ENCODE assay signal across 8 cellular contexts in the genomic region with DNA sequence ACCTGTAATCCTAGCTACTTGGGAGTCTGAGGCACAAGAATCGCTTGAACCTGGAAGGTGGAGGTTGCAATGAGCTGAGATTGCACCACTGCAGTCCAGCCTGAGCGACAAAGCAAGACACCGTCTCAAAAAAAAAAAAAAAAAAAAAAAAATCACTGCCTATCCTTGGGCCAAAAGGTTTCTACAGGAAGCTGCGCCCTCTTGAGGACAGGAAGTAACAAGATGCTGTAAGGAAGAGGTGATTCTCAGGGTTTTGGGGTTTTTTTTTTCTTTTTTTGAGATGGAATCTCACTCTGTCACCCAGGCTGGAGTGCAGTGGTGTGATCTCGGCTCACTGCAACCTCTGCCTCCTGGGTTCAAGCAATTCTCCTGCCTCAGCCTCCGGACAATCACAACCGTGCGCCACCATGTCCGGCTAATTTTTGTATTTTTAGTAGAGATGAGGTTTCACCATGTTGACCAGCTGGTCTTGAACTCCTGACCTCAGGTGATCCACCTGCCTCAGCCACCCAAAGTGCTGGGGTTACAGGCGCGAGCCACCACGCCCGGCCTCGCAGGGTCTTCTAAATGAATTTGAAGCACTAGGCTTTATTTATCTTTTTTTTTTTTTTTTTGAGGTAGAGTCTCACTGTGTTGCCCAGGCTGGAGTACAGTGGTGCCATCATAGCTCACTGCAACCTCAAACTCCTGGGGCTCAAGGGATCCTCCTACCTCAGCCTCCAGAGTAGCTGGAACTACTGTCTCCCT. TPM values are rescaled to one million over a fixed set of nuclear protein-coding genes. Genes with fewer than 3 reads are reported as not detected.
DNase-seq lines count a peak whose midpoint lies in the region; ATAC-seq and TF ChIP-seq lines count a peak whose summit lies in the region.
"Not testable (repeated sequence)": the region's sequence is repeated elsewhere in the genome, so short reads cannot be mapped to it uniquely, and the experiment has no call there.

No MANE protein-coding gene starts in this region.

- intact Hi-C loops in activated T-helper 1 cell treated with anti-CD3 and anti-CD28 coated beads, Interleukin-12 subunit alpha, Interleukin-12 subunit beta, Interleukin-2, Interleukin-4 antibody, amounts not matched to agents 30 ng/mL and 10 ng/mL and 1 ng/mL, durations not matched to agents 14 hours and 24 hours and 36 hours (cut with micrococcal nuclease) = loop anchor here (1.0 to 5.0 kb wide), 3 partner anchors 86 to 221 kb away; a partner anchor contains a TSS
- intact Hi-C loops in dorsolateral prefrontal cortex (cut with DNase I) = loop anchor here in 1 of 2 donors (5.0 kb wide), 1 partner anchor 49 kb away; a partner anchor contains a TSS

- CTCF ChIA-PET in AG04450 (lab: Charles Lee) = interaction anchor here (0.5 to 2.3 kb wide), 23 partner anchors 8 to 570 kb away, joined by 3 to 23 read pairs (median 4); a partner anchor contains a TSS

- peaks cover 43% of the 10 kb centered on the region for H3K36me3 Mint-ChIP-seq in activated T-helper 1 cell treated with anti-CD3 and anti-CD28 coated beads, Interleukin-12 subunit alpha, Interleukin-12 subunit beta, Interleukin-2, Interleukin-4 antibody, amounts not matched to agents 30 ng/mL and 10 ng/mL and 1 ng/mL, durations not matched to agents 14 hours and 24 hours and 36 hours (ENCODE audit: low read depth)

- not testable (repeated sequence) for DNase-seq in AG04450 (ENCODE audit: low read depth, low spot score); RWPE2 (ENCODE audit: low spot score); dorsolateral prefrontal cortex; retinal pigment epithelial cell (ENCODE audit: low read depth)
- peak; percentile 61 for DNase-seq in GM04504 (ENCODE audit: low read depth)
- DNase-seq in LoVo (ENCODE audit: low spot score) = peak; percentile 43
- DNase-seq in activated T-helper 1 cell treated with anti-CD3 and anti-CD28 coated beads, Interleukin-12 subunit alpha, Interleukin-12 subunit beta, Interleukin-2, Interleukin-4 antibody, amounts not matched to agents 30 ng/mL and 10 ng/mL and 1 ng/mL, durations not matched to agents 14 hours and 24 hours and 36 hours (ENCODE audit: low spot score) = peak; percentile 54
- peak; percentile 57 for DNase-seq in iPS-NIHi7 (ENCODE audit: extremely low spot score)

- H3K4me3 ChIP-seq in AG04450 (ENCODE audit: low read depth, low read length); RWPE2 (ENCODE audit: severe bottlenecking); dorsolateral prefrontal cortex; retinal pigment epithelial cell (ENCODE audit: low read length): not testable (repeated sequence)

- not testable (repeated sequence) for H3K9me3 Mint-ChIP-seq in activated T-helper 1 cell treated with anti-CD3 and anti-CD28 coated beads, Interleukin-12 subunit alpha, Interleukin-12 subunit beta, Interleukin-2, Interleukin-4 antibody, amounts not matched to agents 30 ng/mL and 10 ng/mL and 1 ng/mL, durations not matched to agents 14 hours and 24 hours and 36 hours

- H3K4me1 Mint-ChIP-seq in activated T-helper 1 cell treated with anti-CD3 and anti-CD28 coated beads, Interleukin-12 subunit alpha, Interleukin-12 subunit beta, Interleukin-2, Interleukin-4 antibody, amounts not matched to agents 30 ng/mL and 10 ng/mL and 1 ng/mL, durations not matched to agents 14 hours and 24 hours and 36 hours (ENCODE audit: low read depth) = peaks cover 30% of the 10 kb centered on the region

- TF ChIP-seq CTCF in AG04450 (IDR thresholded peaks at IDR 0.05; ENCODE audit: low read depth, low read length) (peak; percentile 63), RWPE2 (IDR thresholded peaks at IDR 0.05; ENCODE audit: poor library complexity, severe bottlenecking) (peak; percentile 75), dorsolateral prefrontal cortex (IDR thresholded peaks at IDR 0.05 in 54 of 56, conservative IDR thresholded peaks at IDR 0.05 in 2 of 56; ENCODE audit: low read depth in 1 of 56, partially characterized antibody in 56 of 56) (peak in 53 of 56 donors; percentile 20 to 65 (median 46)), retinal pigment epithelial cell (conservative IDR thresholded peaks at IDR 0.05; ENCODE audit: low read depth, low read length) (peak; percentile 64)

- ATAC-seq in RWPE2 (ENCODE audit: low read depth) = peak; percentile 24; the same call in 1 of the 3 replicates

- not testable (repeated sequence) for H3K27me3 ChIP-seq in AG04450 (ENCODE audit: control insufficient read depth, insufficient read depth, low read length); RWPE2 (ENCODE audit: insufficient read depth, poor library complexity, severe bottlenecking); dorsolateral prefrontal cortex

- not testable (repeated sequence) for H3K4me1 ChIP-seq in RWPE2 (ENCODE audit: insufficient read depth, poor library complexity, severe bottlenecking)

- H3K27me3 Mint-ChIP-seq in activated T-helper 1 cell treated with anti-CD3 and anti-CD28 coated beads, Interleukin-12 subunit alpha, Interleukin-12 subunit beta, Interleukin-2, Interleukin-4 antibody, amounts not matched to agents 30 ng/mL and 10 ng/mL and 1 ng/mL, durations not matched to agents 14 hours and 24 hours and 36 hours (ENCODE audit: insufficient read depth) = not testable (repeated sequence)

- H3K27ac ChIP-seq in AG04450 (ENCODE audit: low read depth, low read length) = peak overlapping the region; percentile 11
- H3K27ac ChIP-seq in RWPE2 (ENCODE audit: poor library complexity, severe bottlenecking) = not testable (repeated sequence)
- peak overlapping the region in 17 of 59 donors; percentile 2 to 61 (median 18) for H3K27ac ChIP-seq in dorsolateral prefrontal cortex

- not testable (repeated sequence) for H3K4me3 Mint-ChIP-seq in activated T-helper 1 cell treated with anti-CD3 and anti-CD28 coated beads, Interleukin-12 subunit alpha, Interleukin-12 subunit beta, Interleukin-2, Interleukin-4 antibody, amounts not matched to agents 30 ng/mL and 10 ng/mL and 1 ng/mL, durations not matched to agents 14 hours and 24 hours and 36 hours

- POLR2A ChIA-PET in AG04450 (lab: Yijun Ruan, JAX) = interaction anchor here (0.6 to 1.3 kb wide), 8 partner anchors 10 to 65 kb away, joined by 3 to 7 read pairs (median 4); a partner anchor contains a TSS

- H3K27ac Mint-ChIP-seq in activated T-helper 1 cell treated with anti-CD3 and anti-CD28 coated beads, Interleukin-12 subunit alpha, Interleukin-12 subunit beta, Interleukin-2, Interleukin-4 antibody, amounts not matched to agents 30 ng/mL and 10 ng/mL and 1 ng/mL, durations not matched to agents 14 hours and 24 hours and 36 hours = not testable (repeated sequence)

- H3K36me3 ChIP-seq in RWPE2 (ENCODE audit: low read depth) = peaks cover 69% of the 10 kb centered on the region

- H3K9me3 ChIP-seq in AG04450 (ENCODE audit: control insufficient read depth, insufficient read depth, low read length); RWPE2 (ENCODE audit: severe bottlenecking): not testable (repeated sequence)

RNA-seq across cellular contexts. Expression of a gene that starts 2.3 kb away (rescaled TPM):
- polyA plus RNA-seq in AG04450 (2011; rRNA removed) = 23.8 and 24.2 TPM in 2 replicates
- 17.8 and 18.2 TPM in 2 replicates for polyA minus RNA-seq in AG04450 (2011; rRNA and poly(A)+ RNA removed)
- total RNA-seq in activated T-helper 1 cell treated with anti-CD3 and anti-CD28 coated beads, Interleukin-12 subunit alpha, Interleukin-12 subunit beta, Interleukin-2, Interleukin-4 antibody, amounts not matched to agents 30 ng/mL and 10 ng/mL and 1 ng/mL, durations not matched to agents 14 hours and 24 hours and 36 hours = 19.5 and 19.9 TPM in 2 replicates
- total RNA-seq in dorsolateral prefrontal cortex = 10 to 100 TPM; 29.9 to 71.0 (median 45.2) TPM

RNA-seq across cellular contexts. Expression of a gene that starts 9.9 kb away (rescaled TPM):
- 35.7 and 41.3 TPM in 2 replicates for polyA plus RNA-seq in AG04450 (2011; rRNA removed)
- polyA minus RNA-seq in AG04450 (2011; rRNA and poly(A)+ RNA removed) = 31.7 and 43.9 TPM in 2 replicates
- total RNA-seq in activated T-helper 1 cell treated with anti-CD3 and anti-CD28 coated beads, Interleukin-12 subunit alpha, Interleukin-12 subunit beta, Interleukin-2, Interleukin-4 antibody, amounts not matched to agents 30 ng/mL and 10 ng/mL and 1 ng/mL, durations not matched to agents 14 hours and 24 hours and 36 hours = 194 and 196 TPM in 2 replicates
- 10 to 100 TPM; 17.8 to 57.6 (median 26.6) TPM for total RNA-seq in dorsolateral prefrontal cortex

RNA-seq across cellular contexts. Expression of a gene that starts 23.9 kb away (rescaled TPM):
- polyA plus RNA-seq in AG04450 (2011; rRNA removed) = 9,160 and 11,356 TPM in 2 replicates
- polyA minus RNA-seq in AG04450 (2011; rRNA and poly(A)+ RNA removed) = 15,456 and 19,888 TPM in 2 replicates
- total RNA-seq in activated T-helper 1 cell treated with anti-CD3 and anti-CD28 coated beads, Interleukin-12 subunit alpha, Interleukin-12 subunit beta, Interleukin-2, Interleukin-4 antibody, amounts not matched to agents 30 ng/mL and 10 ng/mL and 1 ng/mL, durations not matched to agents 14 hours and 24 hours and 36 hours = 4,315 and 4,318 TPM in 2 replicates
- total RNA-seq in dorsolateral prefrontal cortex = 1,000 to 10,000 TPM; 1,552 to 3,778 (median 2,635) TPM

RNA-seq across cellular contexts. Expression of a gene that starts 49.0 kb away (rescaled TPM):
- 86.3 and 119 TPM in 2 replicates for polyA plus RNA-seq in AG04450 (2011; rRNA removed)
- 235 and 284 TPM in 2 replicates for polyA minus RNA-seq in AG04450 (2011; rRNA and poly(A)+ RNA removed)
- total RNA-seq in activated T-helper 1 cell treated with anti-CD3 and anti-CD28 coated beads, Interleukin-12 subunit alpha, Interleukin-12 subunit beta, Interleukin-2, Interleukin-4 antibody, amounts not matched to agents 30 ng/mL and 10 ng/mL and 1 ng/mL, durations not matched to agents 14 hours and 24 hours and 36 hours = 348 and 368 TPM in 2 replicates
- total RNA-seq in dorsolateral prefrontal cortex = 100 to 1,000 TPM; 139 to 266 (median 179) TPM
